In the genomic region with DNA sequence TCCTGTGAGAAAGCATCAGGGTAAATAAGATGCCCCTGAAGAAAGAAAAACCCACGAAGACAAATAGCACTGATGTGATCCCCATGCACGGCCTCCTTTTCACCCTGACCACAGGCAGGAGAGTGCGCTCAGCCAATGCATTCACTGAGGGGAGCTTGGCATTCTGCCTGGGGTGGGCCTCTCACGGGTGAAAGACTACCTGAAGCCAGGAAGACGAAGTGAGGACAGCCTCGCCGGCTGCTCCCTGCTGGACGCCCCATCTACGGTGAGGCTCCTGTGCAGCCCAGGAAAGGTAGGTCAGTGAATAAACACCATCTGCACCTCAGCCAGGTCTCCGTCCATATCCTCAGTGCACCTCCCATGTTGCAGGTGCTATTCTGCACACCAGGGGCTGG, we compare ENCODE assay signal across 25 cellular contexts. TPM values are rescaled to one million over a fixed set of nuclear protein-coding genes. Genes with fewer than 3 reads are reported as not detected.
DNase-seq lines count a peak whose midpoint lies in the region; ATAC-seq and TF ChIP-seq lines count a peak whose summit lies in the region.
"Had no signal": no experiment of that assay in that cellular context is flagged by ENCODE, and none has a peak within 500 bp of the region (broad histone marks: within the 10 kb centered on the region; RNA-seq: fewer than 3 reads in every experiment).

No MANE protein-coding gene starts in this region.

- no peaks in the 10 kb centered on the region for H3K79me2 ChIP-seq in KMS-11 (ENCODE audit: insufficient read depth, low read depth)

- H3K36me3 ChIP-seq in KMS-11 (ENCODE audit: insufficient read depth) (no peaks in the 10 kb centered on the region), gastroesophageal sphincter (peaks cover 0 to 12% of the 10 kb centered on the region in 2 donors), mucosa of descending colon (ENCODE audit: low read depth) (no peaks in the 10 kb centered on the region)
- H3K36me3 ChIP-seq: SJSA1 had no signal

- no peak for TF ChIP-seq EP300 in gastroesophageal sphincter (IDR thresholded peaks at IDR 0.05)

- no peak overlapping the region for H3K27ac Mint-ChIP-seq in osteocyte (ENCODE audit: unreplicated experiment)
- no peak overlapping the region for H3K27ac Mint-ChIP-seq in naive thymus-derived CD8-positive, alpha-beta T cell
- H3K27ac Mint-ChIP-seq: CD8-positive, alpha-beta T cell had no signal

- peak overlapping the region; percentile 54; the same call in 1 of the 2 replicates for H3K9ac ChIP-seq in KMS-11

- DNase-seq in osteocyte (ENCODE audit: extremely low spot score, unreplicated experiment), result peak; percentile 67
- DNase-seq in ureter (ENCODE audit: low spot score), result peak; percentile 34
- no peak for DNase-seq in mucosa of descending colon
- no peak for DNase-seq in activated CD4-positive, alpha-beta T cell treated with anti-CD3 and anti-CD28 coated beads, Interleukin-2, amount 50 U/mL, for 1 hour
- no peak for DNase-seq in naive thymus-derived CD8-positive, alpha-beta T cell
- DNase-seq: AML-193; Caco-2; CD8-positive, alpha-beta T cell; H7; Kasumi-1; MV-4-11; NCI-H1105 treated with DMSO at 0.1 percent for 48 hours; NCI-H2029; NCI-H446 treated with DMSO at 0.1 percent for 48 hours; NCI-H526; NCI-H82; PC-9 had no signal

- H3K9me3 Mint-ChIP-seq in osteocyte (ENCODE audit: unreplicated experiment), result no peaks in the 10 kb centered on the region
- H3K9me3 Mint-ChIP-seq in naive thymus-derived CD8-positive, alpha-beta T cell, result no peaks in the 10 kb centered on the region
- H3K9me3 Mint-ChIP-seq: CD8-positive, alpha-beta T cell had no signal

- no peak overlapping the region for H3K4me3 Mint-ChIP-seq in osteocyte (ENCODE audit: unreplicated experiment)
- H3K4me3 Mint-ChIP-seq in naive thymus-derived CD8-positive, alpha-beta T cell, result no peak overlapping the region
- H3K4me3 Mint-ChIP-seq: CD8-positive, alpha-beta T cell had no signal

- H3K4me1 ChIP-seq in KMS-11 (ENCODE audit: low read depth, poor library complexity, severe bottlenecking) (peaks cover 46% of the 10 kb centered on the region), gastroesophageal sphincter (peaks cover 0 to 83% (median 20%) of the 10 kb centered on the region in 3 donors), mucosa of descending colon (ENCODE audit: low read depth) (peaks cover 6% of the 10 kb centered on the region)
- H3K4me1 ChIP-seq: Caco-2, SJSA1 had no signal

- intact Hi-C loops in mucosa of descending colon (cut with DNase I, micrococcal nuclease), result no loop called here

- peak overlapping the region; percentile 71; the same call in 1 of the 2 replicates for H2AFZ ChIP-seq in KMS-11 (ENCODE audit: low read depth)
- H2AFZ ChIP-seq: PC-9 had no signal

- no peaks in the 10 kb centered on the region for H3K36me3 Mint-ChIP-seq in osteocyte (ENCODE audit: unreplicated experiment)
- H3K36me3 Mint-ChIP-seq in naive thymus-derived CD8-positive, alpha-beta T cell, result no peaks in the 10 kb centered on the region
- H3K36me3 Mint-ChIP-seq: CD8-positive, alpha-beta T cell had no signal

- H3K27me3 ChIP-seq in KMS-11 (ENCODE audit: insufficient read depth, low read depth) (no peaks in the 10 kb centered on the region), gastroesophageal sphincter (no peaks in the 10 kb centered on the region)
- H3K27me3 ChIP-seq: SJSA1 had no signal

- H4K20me1 ChIP-seq in KMS-11 (ENCODE audit: insufficient read depth), result no peaks in the 10 kb centered on the region

- POLR2A ChIA-PET in naive thymus-derived CD8-positive, alpha-beta T cell (lab: Charles Lee), result no interaction called here

- H3K9me3 ChIP-seq in gastroesophageal sphincter (no peaks in the 10 kb centered on the region), mucosa of descending colon (no peaks in the 10 kb centered on the region)
- H3K9me3 ChIP-seq: Caco-2, SJSA1 had no signal

- no peak overlapping the region for H3K4me3 ChIP-seq in KMS-11 (IDR thresholded peaks at IDR 0.05; ENCODE audit: insufficient read depth, low read depth, low read length)
- H3K4me3 ChIP-seq in gastroesophageal sphincter, result no peak overlapping the region
- H3K4me3 ChIP-seq in mucosa of descending colon, result no peak overlapping the region
- H3K4me3 ChIP-seq: PC-9, SJSA1 had no signal

- ATAC-seq in gastroesophageal sphincter (no peak), mucosa of descending colon (no peak)
- ATAC-seq in naive thymus-derived CD8-positive, alpha-beta T cell, result no peak
- ATAC-seq: CD8-positive, alpha-beta T cell; HepG2; Right ventricle myocardium inferior had no signal

- no peak for TF ChIP-seq CTCF in KMS-11 (conservative IDR thresholded peaks at IDR 0.05; ENCODE audit: low read depth, low read length)
- TF ChIP-seq CTCF in gastroesophageal sphincter (IDR thresholded peaks at IDR 0.05), result no peak
- no peak for TF ChIP-seq CTCF in osteocyte (IDR thresholded peaks at IDR 0.05)
- TF ChIP-seq CTCF in mucosa of descending colon (IDR thresholded peaks at IDR 0.05), result no peak

- 60 to 81% methylated on average over 3 to 7 of the region's 10 CpGs for WGBS in gastroesophageal sphincter (ENCODE audit: low coverage in 1 of 2), 2 donors

- H3K4me2 ChIP-seq in KMS-11, result peak overlapping the region; percentile 75
- H3K4me2 ChIP-seq: PC-9 had no signal

- H3K4me1 Mint-ChIP-seq in osteocyte (ENCODE audit: unreplicated experiment), result no peaks in the 10 kb centered on the region
- no peaks in the 10 kb centered on the region for H3K4me1 Mint-ChIP-seq in naive thymus-derived CD8-positive, alpha-beta T cell

- no peaks in the 10 kb centered on the region for H3K27me3 Mint-ChIP-seq in osteocyte (ENCODE audit: unreplicated experiment)
- H3K27me3 Mint-ChIP-seq in naive thymus-derived CD8-positive, alpha-beta T cell, result peaks cover 0 to 20% (median 2%) of the 10 kb centered on the region in 5 donors

- no peak for TF ChIP-seq POLR2A in gastroesophageal sphincter (IDR thresholded peaks at IDR 0.05)

- H3K27ac ChIP-seq in KMS-11 (peak overlapping the region; percentile 83), gastroesophageal sphincter (peak overlapping the region; percentile 12 to 95 (median 76))
- H3K27ac ChIP-seq: C4-2B, PC-9, SJSA1 had no signal

RNA-seq across cellular contexts. Expression of gene CPXM2, which starts 32.0 kb away (rescaled TPM):
- total RNA-seq in gastroesophageal sphincter (100 to 1,000 TPM in 1 of 4 donors, 10 to 100 TPM in 3; 57.1 to 165 (median 85.1) TPM), osteocyte (not detected in 2 replicates), ureter (23.6 TPM), mucosa of descending colon (10 to 100 TPM in 1 of 3 donors, 1 to 10 TPM in 2; 3.1 to 56.1 (median 7.7) TPM)
- total RNA-seq in naive thymus-derived CD8-positive, alpha-beta T cell, result not detected
- not detected for polyA plus RNA-seq in naive thymus-derived CD8-positive, alpha-beta T cell
- total RNA-seq: Caco-2; CD8-positive, alpha-beta T cell; HepG2; M059J; PC-9; SJSA1 had no signal
- polyA plus RNA-seq: AG04450 had no signal

Comparison
In these comparisons a context has a peak if more than half of its experiments do, and no peak if none do; other contexts are left out.
1. DNase-seq: peak in osteocyte (single experiment) and ureter (single experiment); none in mucosa of descending colon (0 of 3), activated CD4-positive, alpha-beta T cell treated with anti-CD3 and anti-CD28 coated beads, Interleukin-2, amount 50 U/mL, for 1 hour (single experiment) and naive thymus-derived CD8-positive, alpha-beta T cell (0 of 10).